Comparison of ENCODE assay signal across 16 cellular contexts in the genomic region with DNA sequence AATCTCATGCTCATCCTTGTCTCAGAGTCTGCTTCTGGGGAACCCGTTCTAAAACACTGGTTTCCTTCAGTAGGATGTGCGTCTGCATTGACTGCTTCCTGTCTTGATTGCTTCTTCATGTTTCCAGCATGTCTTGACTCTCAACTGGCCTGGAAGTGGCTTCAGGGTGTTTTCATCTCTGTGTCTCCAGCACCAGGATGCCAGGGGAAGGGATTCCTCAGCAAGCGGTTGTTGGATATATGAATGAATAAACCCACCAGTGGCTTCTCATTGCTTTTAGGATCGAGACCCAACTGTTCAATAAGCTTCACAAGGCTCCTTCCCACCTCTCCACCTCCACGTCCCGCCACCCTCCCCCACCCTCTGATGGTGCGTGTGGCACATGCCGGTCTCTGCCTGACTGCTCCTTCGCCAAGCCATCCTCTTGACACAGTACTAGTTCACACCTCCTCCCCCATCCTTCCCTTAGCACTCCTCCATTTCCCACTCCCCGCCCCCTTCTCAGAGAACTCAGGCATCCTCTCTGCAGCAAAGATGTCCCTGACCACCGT. TPM values are rescaled to one million over a fixed set of nuclear protein-coding genes. Genes with fewer than 3 reads are reported as not detected.
A peak's percentile ranks its signal among the peaks of the same experiment; 100 is the strongest.
DNase-seq lines count a peak whose midpoint lies in the region; ATAC-seq and TF ChIP-seq lines count a peak whose summit lies in the region.
"Had no signal": no experiment of that assay in that cellular context is flagged by ENCODE, and none has a peak within 500 bp of the region (broad histone marks: within the 10 kb centered on the region; RNA-seq: fewer than 3 reads in every experiment).

No MANE protein-coding gene starts in this region.

- H3K9me3 ChIP-seq in CD4-positive, CD25-positive, alpha-beta regulatory T cell (ENCODE audit: control insufficient read depth in 2 of 2, low read length in 2 of 2) = no peaks in the 10 kb centered on the region
- no peaks in the 10 kb centered on the region for H3K9me3 ChIP-seq in neuronal stem cell (replicated peaks in 1 of 2; ENCODE audit: control insufficient read depth in 2 of 2, insufficient read depth in 1 of 2, low read depth in 1 of 2, low read length in 2 of 2)
- no peaks in the 10 kb centered on the region for H3K9me3 ChIP-seq in A673 (ENCODE audit: low read depth, low read length, poor library complexity, severe bottlenecking)
- H3K9me3 ChIP-seq: HAP-1, heart right ventricle had no signal

- no peak overlapping the region for H3K4me2 ChIP-seq in neuronal stem cell (ENCODE audit: insufficient read depth, low read length, poor library complexity, severe bottlenecking)

- H3K27ac Mint-ChIP-seq in CD4-positive, CD25-positive, alpha-beta regulatory T cell = peak overlapping the region; percentile 73 to 94 (median 87)

- peak overlapping the region; percentile 59 to 90 (median 86) for H3K4me3 Mint-ChIP-seq in CD4-positive, CD25-positive, alpha-beta regulatory T cell

- H3K4me1 Mint-ChIP-seq in CD4-positive, CD25-positive, alpha-beta regulatory T cell = peaks cover 17 to 60% (median 40%) of the 10 kb centered on the region in 4 donors

- H3K27me3 Mint-ChIP-seq in CD4-positive, CD25-positive, alpha-beta regulatory T cell = peaks cover 22% of the 10 kb centered on the region

- no peak overlapping the region for H2BK120ac ChIP-seq in neuronal stem cell (ENCODE audit: low read depth, low read length)

- H3K14ac ChIP-seq in neuronal stem cell (ENCODE audit: low read length) = no peak overlapping the region

- DNase-seq in CD4-positive, CD25-positive, alpha-beta regulatory T cell = peak in 1 of 3 donors; percentile 52
- DNase-seq in NB4 (ENCODE audit: low read depth) (peak; percentile 40), activated gamma-delta T cell (lab: John Stamatoyannopoulos, UW) (peak; percentile 29), neuronal stem cell (ENCODE audit: low spot score) (no peak), A673 (ENCODE audit: low spot score) (no peak), DMS153 (lab: John Stamatoyannopoulos, UW) (no peak), cerebellar nuclear complex (lab: John Stamatoyannopoulos, UW) (no peak)
- DNase-seq: heart right ventricle, KG1, NCI-H2171, WERI-Rb-1 had no signal

- TF ChIP-seq POLR2A in NB4 (IDR thresholded peaks at IDR 0.05; ENCODE audit: extremely low read depth, insufficient read length) = no peak

- no peaks in the 10 kb centered on the region for H3K79me1 ChIP-seq in neuronal stem cell (ENCODE audit: low read depth, low read length)

- H3K9me3 Mint-ChIP-seq in CD4-positive, CD25-positive, alpha-beta regulatory T cell = no peaks in the 10 kb centered on the region

- peak overlapping the region; percentile 5 for H2AFZ ChIP-seq in neuronal stem cell (ENCODE audit: low read length)

- no peaks in the 10 kb centered on the region for H3K36me3 Mint-ChIP-seq in CD4-positive, CD25-positive, alpha-beta regulatory T cell

- peak in 1 of 2 donors; percentile 10 for ATAC-seq in CD4-positive, CD25-positive, alpha-beta regulatory T cell (ENCODE audit: low read depth in 2 of 2)
- ATAC-seq in GM18517 (IDR thresholded peaks at IDR 0.05; ENCODE audit: unreplicated experiment) = no peak

- no peak overlapping the region for H4K91ac ChIP-seq in neuronal stem cell (ENCODE audit: low read depth, low read length, poor library complexity)

- no peak overlapping the region for H2BK15ac ChIP-seq in neuronal stem cell (ENCODE audit: low read length)

- H3K23ac ChIP-seq in neuronal stem cell (ENCODE audit: low read depth, low read length, poor library complexity) = no peak overlapping the region

- BruUV-seq in A673 (replicated peaks; lab: Mats Ljungman, UMichigan) = no TSS peak

- H3K27me3 ChIP-seq in CD4-positive, CD25-positive, alpha-beta regulatory T cell (ENCODE audit: control insufficient read depth, insufficient read depth, low read length) = peaks cover 1% of the 10 kb centered on the region
- H3K27me3 ChIP-seq in neuronal stem cell (ENCODE audit: control insufficient read depth in 3 of 3, insufficient read depth in 3 of 3, low read depth in 1 of 3, low read length in 3 of 3) (peaks cover 0 to 23% (median 0%) of the 10 kb centered on the region in 3 experiments), A673 (replicated peaks; ENCODE audit: insufficient read depth, low read depth, low read length, poor library complexity) (no peaks in the 10 kb centered on the region)

- POLR2A ChIA-PET in A673 (lab: Charles Lee; ENCODE audit: low non-redundant PET) = no interaction called here

- CTCF ChIA-PET in A673 (lab: Charles Lee) = no interaction called here

- H3K4me3 ChIP-seq in CD4-positive, CD25-positive, alpha-beta regulatory T cell (ENCODE audit: low read depth, low read length) = peak overlapping the region; percentile 42
- H3K4me3 ChIP-seq in NB4 (ENCODE audit: low read depth, low read length) (no peak overlapping the region), neuronal stem cell (ENCODE audit: low read length in 2 of 2) (no peak overlapping the region), A673 (ENCODE audit: low read depth, low read length, poor library complexity, severe bottlenecking) (no peak overlapping the region)
- H3K4me3 ChIP-seq: HAP-1, heart right ventricle, lung had no signal

- H2BK12ac ChIP-seq in neuronal stem cell (ENCODE audit: low read length) = no peak overlapping the region

- no peak overlapping the region for H3K18ac ChIP-seq in neuronal stem cell (ENCODE audit: low read length)

- peaks cover 44% of the 10 kb centered on the region for H3K4me1 ChIP-seq in CD4-positive, CD25-positive, alpha-beta regulatory T cell (ENCODE audit: control insufficient read depth, insufficient read depth, low read length, poor library complexity, severe bottlenecking)
- H3K4me1 ChIP-seq in neuronal stem cell (ENCODE audit: control insufficient read depth in 2 of 2, insufficient read depth in 1 of 2, low read depth in 1 of 2, low read length in 2 of 2) (peaks cover 0 to 2% of the 10 kb centered on the region in 2 donors), A673 (ENCODE audit: insufficient read depth, low read length, poor library complexity, severe bottlenecking) (no peaks in the 10 kb centered on the region)
- H3K4me1 ChIP-seq: HAP-1 had no signal

- no peak overlapping the region for H3K27ac ChIP-seq in CD4-positive, CD25-positive, alpha-beta regulatory T cell (ENCODE audit: insufficient read depth, low read length, poor library complexity, severe bottlenecking)
- H3K27ac ChIP-seq in neuronal stem cell (replicated peaks; ENCODE audit: low read length) (no peak overlapping the region), A673 (ENCODE audit: low read depth, low read length, poor library complexity, severe bottlenecking) (no peak overlapping the region)
- H3K27ac ChIP-seq: WERI-Rb-1 had no signal

- no peak overlapping the region for H3K4ac ChIP-seq in neuronal stem cell (ENCODE audit: low read length)

- H3K9ac ChIP-seq in neuronal stem cell (ENCODE audit: low read depth, low read length, poor library complexity) = no peak overlapping the region

- H4K8ac ChIP-seq in neuronal stem cell (ENCODE audit: low read depth, low read length) = no peak overlapping the region

- intact Hi-C loops in A673 (cut with micrococcal nuclease; ENCODE audit: unreplicated experiment) = no loop called here

- H2AK5ac ChIP-seq in neuronal stem cell (ENCODE audit: low read depth, low read length) = no peak overlapping the region

- no CpG with 5 or more reads among the region's 11 CpGs for WGBS in neuronal stem cell (ENCODE audit: extremely low coverage in 2 of 2, insufficient read length in 2 of 2, insufficient replicate concordance in 1 of 2), 2 donors

- no peak for TF ChIP-seq CTCF in NB4 (IDR thresholded peaks at IDR 0.05; ENCODE audit: low read depth, low read length)
- TF ChIP-seq CTCF in A673 (conservative IDR thresholded peaks at IDR 0.05; ENCODE audit: low read depth, low read length) = no peak

- H2BK5ac ChIP-seq in neuronal stem cell (ENCODE audit: low read length) = no peak overlapping the region

- H3K36me3 ChIP-seq in CD4-positive, CD25-positive, alpha-beta regulatory T cell (ENCODE audit: control insufficient read depth, insufficient read depth, low read length) = no peaks in the 10 kb centered on the region
- no peaks in the 10 kb centered on the region for H3K36me3 ChIP-seq in neuronal stem cell (replicated peaks in 1 of 2; ENCODE audit: control insufficient read depth in 2 of 2, insufficient read depth in 2 of 2, low read length in 2 of 2)
- no peaks in the 10 kb centered on the region for H3K36me3 ChIP-seq in A673 (ENCODE audit: insufficient read depth, low read length, poor library complexity, severe bottlenecking)
- H3K36me3 ChIP-seq: HAP-1, heart right ventricle, WERI-Rb-1 had no signal

RNA-seq across cellular contexts. Expression of gene TNS4, which starts 14.1 kb away (rescaled TPM):
- total RNA-seq in CD4-positive, CD25-positive, alpha-beta regulatory T cell = 1.1 TPM
- under 1 TPM in 1 of 4 donors, not detected in 3; 0.16 TPM for polyA plus RNA-seq in CD4-positive, CD25-positive, alpha-beta regulatory T cell
- not detected for polyA plus RNA-seq in neuronal stem cell (2013, experiment 1 of 2)
- polyA plus RNA-seq in neuronal stem cell (2013, experiment 2 of 2) = not detected
- not detected in 2 replicates for total RNA-seq in A673 (2021)
- total RNA-seq: pulmonary artery endothelial cell, RPMI7951 had no signal

RNA-seq across cellular contexts. Expression of gene CCR7, which starts 49.7 kb away (rescaled TPM):
- total RNA-seq in CD4-positive, CD25-positive, alpha-beta regulatory T cell = 192 TPM
- polyA plus RNA-seq in CD4-positive, CD25-positive, alpha-beta regulatory T cell = 100 to 1,000 TPM; 351 to 828 (median 609) TPM
- polyA plus RNA-seq in neuronal stem cell (2013, experiment 1 of 2) = 0.10 TPM
- 0.06 TPM for polyA plus RNA-seq in neuronal stem cell (2013, experiment 2 of 2)
- total RNA-seq in A673 (2021) = 0.30 and 0.55 TPM in 2 replicates
- total RNA-seq: pulmonary artery endothelial cell, RPMI7951 had no signal

Comparison
In these comparisons a context has a peak if more than half of its experiments do, and no peak if none do; other contexts are left out.
1. DNase-seq: peak in NB4 (single experiment) and activated gamma-delta T cell (single experiment); none in neuronal stem cell (single experiment), A673 (single experiment), DMS153 (single experiment) and cerebellar nuclear complex (0 of 2).
2. RNA of gene CCR7, which starts 49.7 kb away (total RNA-seq): 192 TPM in CD4-positive, CD25-positive, alpha-beta regulatory T cell (single experiment); 0.30 to 0.55 TPM in A673; every median in the first group is over 100 times any median in the second.